Comparison of ENCODE assay signal across 16 cellular contexts in the genomic region with DNA sequence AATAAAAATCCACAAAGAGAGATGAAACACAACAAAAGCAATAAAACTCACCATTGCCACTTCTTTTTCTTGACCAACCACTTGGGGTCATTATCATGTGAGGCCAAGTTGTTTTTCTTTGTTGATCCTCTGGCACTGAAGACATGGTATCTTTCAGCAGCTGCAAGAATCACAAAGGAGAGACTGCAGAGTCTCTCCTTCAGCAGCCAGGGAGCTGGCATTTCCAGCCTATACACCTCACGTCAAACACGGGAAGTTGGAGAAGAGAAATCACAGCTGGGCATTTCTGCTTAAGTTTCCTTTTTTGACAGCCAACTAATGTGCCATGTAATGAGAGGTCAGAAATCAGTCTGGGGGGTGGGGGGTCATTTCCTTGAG. TPM values are rescaled to one million over a fixed set of nuclear protein-coding genes. Genes with fewer than 3 reads are reported as not detected.
DNase-seq lines count a peak whose midpoint lies in the region; TF ChIP-seq lines count a peak whose summit lies in the region.
"Had no signal": no experiment of that assay in that cellular context is flagged by ENCODE, and none has a peak within 500 bp of the region (broad histone marks: within the 10 kb centered on the region; RNA-seq: fewer than 3 reads in every experiment).

No MANE protein-coding gene starts in this region.

- H3K4me2 ChIP-seq in osteoblast (ENCODE audit: insufficient read depth, low read length) = no peak overlapping the region
- H3K4me2 ChIP-seq: KMS-11 had no signal

- H3K27me3 ChIP-seq in iPS-15b (ENCODE audit: control insufficient read depth, insufficient read depth, low read length) = no peaks in the 10 kb centered on the region
- H3K27me3 ChIP-seq in osteoblast (ENCODE audit: insufficient read depth, low read length) = no peaks in the 10 kb centered on the region
- H3K27me3 ChIP-seq in colonic mucosa = no peaks in the 10 kb centered on the region

- H4K20me1 ChIP-seq in osteoblast (ENCODE audit: insufficient read depth, low read length) = no peaks in the 10 kb centered on the region

- 0 out of 2 replicates have a peak, but pooled peaks have one; percentile 8 for TF ChIP-seq CTCF in LNCaP clone FGC (IDR thresholded peaks at IDR 0.05; ENCODE audit: control insufficient read depth, extremely low read depth, insufficient read depth)
- TF ChIP-seq CTCF in osteoblast (IDR thresholded peaks at IDR 0.05; ENCODE audit: extremely low read depth, low read depth, low read length) = no peak
- TF ChIP-seq CTCF in colonic mucosa (IDR thresholded peaks at IDR 0.05) = no peak

- intact Hi-C loops in colonic mucosa (cut with DNase I) = no loop called here

- H3K4me3 ChIP-seq in LNCaP clone FGC (ENCODE audit: low read depth, low read length) (no peak overlapping the region), iPS-15b (ENCODE audit: low read depth, low read length) (no peak overlapping the region), osteoblast (ENCODE audit: insufficient read depth, low read length) (no peak overlapping the region), colonic mucosa (no peak overlapping the region)

- H3K36me3 ChIP-seq in iPS-15b (ENCODE audit: control insufficient read depth, insufficient read depth, low read length) = no peaks in the 10 kb centered on the region
- H3K36me3 ChIP-seq in osteoblast (ENCODE audit: insufficient read depth, low read length) = no peaks in the 10 kb centered on the region
- no peaks in the 10 kb centered on the region for H3K36me3 ChIP-seq in colonic mucosa

- H3K4me1 ChIP-seq in iPS-15b (ENCODE audit: control insufficient read depth, insufficient read depth, low read length) (peaks cover 3% of the 10 kb centered on the region), osteoblast (ENCODE audit: insufficient read depth, low read length) (peaks cover 13% of the 10 kb centered on the region), colonic mucosa (no peaks in the 10 kb centered on the region)

- DNase-seq in LNCaP clone FGC (ENCODE audit: low read depth) = peak; percentile 43
- peak; percentile 48 for DNase-seq in SK-N-DZ (ENCODE audit: low spot score)
- no peak for DNase-seq in osteoblast (ENCODE audit: insufficient read length, low spot score, missing footprints)
- DNase-seq in colonic mucosa = no peak
- DNase-seq in NCI-H2029 treated with DMSO at 0.1 percent for 48 hours (lab: John Stamatoyannopoulos, UW) = no peak
- no peak for DNase-seq in DMS153 (lab: John Stamatoyannopoulos, UW)
- DNase-seq: C1 segment of cervical spinal cord; CD8-positive, alpha-beta memory T cell; NCI-H1436; NCI-H2029; NCI-H748 treated with DMSO at 0.1 percent for 48 hours; NK-92 treated with Interleukin-12 subunit alpha and Interleukin-12 subunit beta, amount 100 ng/mL, for 24 hours; Right ventricle myocardium superior; T-helper 1 cell had no signal

- H3K9ac ChIP-seq in iPS-15b (ENCODE audit: low read depth, low read length) (peak overlapping the region; percentile 3), colonic mucosa (ENCODE audit: low read depth in 2 of 2, low read length in 2 of 2) (no peak overlapping the region)
- H3K9ac ChIP-seq: KMS-11 had no signal

- peak overlapping the region; percentile 40 for H2AFZ ChIP-seq in osteoblast (ENCODE audit: low read length)

- H3K79me2 ChIP-seq in osteoblast (ENCODE audit: insufficient read depth, low read length) = no peaks in the 10 kb centered on the region

- H3K9me3 ChIP-seq in iPS-15b (ENCODE audit: control insufficient read depth, insufficient read depth, low read length) = peaks cover 3% of the 10 kb centered on the region
- no peaks in the 10 kb centered on the region for H3K9me3 ChIP-seq in osteoblast (ENCODE audit: low read depth, low read length)
- no peaks in the 10 kb centered on the region for H3K9me3 ChIP-seq in colonic mucosa

- H3K27ac ChIP-seq in osteoblast (ENCODE audit: low read depth, low read length) (no peak overlapping the region), colonic mucosa (no peak overlapping the region)
- H3K27ac ChIP-seq: KMS-11 had no signal

RNA-seq across cellular contexts. Expression of a gene that starts 28.3 kb away (rescaled TPM):
- polyA plus RNA-seq in SK-N-DZ (2014; cell fraction: cytosol; rRNA removed) = 4.6 and 5.2 TPM in 2 replicates
- polyA plus RNA-seq in SK-N-DZ (2014; cell fraction: nucleus; rRNA removed) = 2.8 and 3.1 TPM in 2 replicates
- total RNA-seq in osteoblast (111 and 136 TPM in 2 replicates), colonic mucosa (10 to 100 TPM in 1 of 2 donors, 1 to 10 TPM in 1; 5.7 to 10.4 TPM)

Comparison
In these comparisons a context has a peak if more than half of its experiments do, and no peak if none do; other contexts are left out.
1. DNase-seq: peak in LNCaP clone FGC (single experiment) and SK-N-DZ (single experiment); none in osteoblast (single experiment), colonic mucosa (single experiment), NCI-H2029 treated with DMSO at 0.1 percent for 48 hours (single experiment) and DMS153 (single experiment).